In the genomic region with DNA sequence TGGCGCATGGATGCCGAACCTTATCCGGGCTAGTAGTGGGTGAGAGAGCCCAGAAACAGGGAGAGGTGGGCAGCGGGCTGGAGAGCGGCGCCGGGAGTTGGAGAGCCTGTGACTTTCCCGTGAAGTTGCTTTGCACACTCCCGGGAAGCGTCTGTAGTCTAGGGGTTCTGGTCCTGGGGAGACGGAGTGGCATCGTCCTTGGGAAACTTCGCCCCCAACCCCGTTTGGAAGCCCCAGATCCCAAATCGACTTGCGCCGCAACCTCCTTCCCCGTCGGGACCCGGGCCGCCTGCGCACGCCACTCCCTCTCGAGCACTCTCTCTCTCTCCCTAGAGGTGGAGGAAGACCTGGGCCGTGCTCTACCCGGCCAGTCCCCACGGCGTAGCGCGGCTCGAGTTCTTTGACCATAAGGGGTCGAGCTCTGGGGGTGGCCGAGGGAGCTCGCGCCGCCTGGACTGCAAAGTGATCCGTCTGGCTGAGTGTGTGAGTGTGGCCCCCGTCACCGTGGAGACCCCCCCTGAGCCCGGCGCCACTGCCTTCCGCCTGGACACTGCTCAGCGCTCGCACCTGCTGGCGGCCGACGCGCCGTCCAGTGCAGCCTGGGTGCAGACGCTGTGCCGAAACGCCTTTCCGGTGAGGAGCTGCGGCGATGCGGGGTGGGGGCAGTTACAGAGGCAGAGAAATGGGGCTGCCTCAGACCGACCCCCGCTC, we compare ENCODE assay signal across 8 cellular contexts. TPM values are rescaled to one million over a fixed set of nuclear protein-coding genes. Genes with fewer than 3 reads are reported as not detected.
DNase-seq lines count a peak whose midpoint lies in the region; ATAC-seq, FAIRE-seq and TF ChIP-seq lines count a peak whose summit lies in the region.

No MANE protein-coding gene starts in this region.

- intact Hi-C loops in left cardiac atrium (cut with DNase I) (no loop called here), psoas muscle (cut with DNase I) (no loop called here), PC-3 (cut with micrococcal nuclease) (no loop called here)

- peaks cover 27% of the 10 kb centered on the region for H3K4me1 Mint-ChIP-seq in activated naive CD4-positive, alpha-beta T cell treated with anti-CD3 and anti-CD28 coated beads, Interleukin-2, amount 10 ng/mL, durations not matched to agents 7 days and 5 days

- H3K36me3 ChIP-seq in psoas muscle (ENCODE audit: insufficient read depth in 1 of 2, low read depth in 1 of 2) (no peaks in the 10 kb centered on the region), PC-3 (ENCODE audit: low read depth, low read length) (no peaks in the 10 kb centered on the region)

- H3K4me1 ChIP-seq in psoas muscle (peaks cover 10% of the 10 kb centered on the region), PC-3 (ENCODE audit: insufficient read depth, low read length) (peaks cover 3% of the 10 kb centered on the region; the same call in 1 of the 2 replicates)

- H3K4me3 ChIP-seq in psoas muscle (peak overlapping the region; percentile 76), PC-3 (ENCODE audit: low read length) (no peak overlapping the region)

- CTCF ChIA-PET in activated naive CD4-positive, alpha-beta T cell treated with anti-CD3 and anti-CD28 coated beads, Interleukin-2, amount 10 ng/mL, durations not matched to agents 7 days and 5 days (lab: Charles Lee), result interaction anchor here (1.8 kb wide), 1 partner anchor 34 kb away, joined by 5 read pairs; no protein-coding TSS in a partner anchor
- CTCF ChIA-PET in PC-3 (lab: Charles Lee), result no interaction called here

- H3K4me2 ChIP-seq in PC-3 (ENCODE audit: low read length), result no peak overlapping the region

- peaks cover 13% of the 10 kb centered on the region for H3K36me3 Mint-ChIP-seq in activated naive CD4-positive, alpha-beta T cell treated with anti-CD3 and anti-CD28 coated beads, Interleukin-2, amount 10 ng/mL, durations not matched to agents 7 days and 5 days

- POLR2A ChIA-PET in PC-3 (lab: Charles Lee; ENCODE audit: unreplicated experiment), result no interaction called here

- FAIRE-seq in GM12892 (lab: Jason Lieb, UNC), result peak; percentile 71

- H3K9me3 ChIP-seq in psoas muscle (no peaks in the 10 kb centered on the region), PC-3 (ENCODE audit: low read length) (no peaks in the 10 kb centered on the region)

- WGBS in psoas muscle, 3 donors, result 4 to 6% (median 4%) methylated on average over 53 to 58 of the region's 58 CpGs

- H3K9me2 ChIP-seq in PC-3 (replicated peaks; ENCODE audit: low read length), result no peaks in the 10 kb centered on the region

- peak overlapping the region; percentile 89 for H3K27ac Mint-ChIP-seq in activated naive CD4-positive, alpha-beta T cell treated with anti-CD3 and anti-CD28 coated beads, Interleukin-2, amount 10 ng/mL, durations not matched to agents 7 days and 5 days

- no peak; the same call in 1 of the 2 replicates for TF ChIP-seq POLR2A in GM12892 (IDR thresholded peaks at IDR 0.05; ENCODE audit: low read depth, low read length)

- H3K27me3 Mint-ChIP-seq in activated naive CD4-positive, alpha-beta T cell treated with anti-CD3 and anti-CD28 coated beads, Interleukin-2, amount 10 ng/mL, durations not matched to agents 7 days and 5 days, result peaks cover 44% of the 10 kb centered on the region

- peak overlapping the region; percentile 94 for H3K4me3 Mint-ChIP-seq in activated naive CD4-positive, alpha-beta T cell treated with anti-CD3 and anti-CD28 coated beads, Interleukin-2, amount 10 ng/mL, durations not matched to agents 7 days and 5 days

- H2AFZ ChIP-seq in PC-3 (ENCODE audit: low read length), result no peak overlapping the region

- ATAC-seq in left cardiac atrium (peak; percentile 31 to 59), psoas muscle (peak; percentile 40 to 52 (median 44)), PC-3 (no peak)

- no peaks in the 10 kb centered on the region for H4K20me1 ChIP-seq in PC-3 (ENCODE audit: low read length)

- no peaks in the 10 kb centered on the region for H3F3A ChIP-seq in PC-3 (ENCODE audit: low read length, unreplicated experiment)

- BruUV-seq in PC-3 (replicated peaks; lab: Mats Ljungman, UMichigan), result no TSS peak

- H3K9me3 Mint-ChIP-seq in activated naive CD4-positive, alpha-beta T cell treated with anti-CD3 and anti-CD28 coated beads, Interleukin-2, amount 10 ng/mL, durations not matched to agents 7 days and 5 days, result no peaks in the 10 kb centered on the region

- no peak for TF ChIP-seq CTCF in psoas muscle (IDR thresholded peaks at IDR 0.05)
- no peak for TF ChIP-seq CTCF in PC-3 (conservative IDR thresholded peaks at IDR 0.05; ENCODE audit: low read depth, low read length)

- H3K79me2 ChIP-seq in PC-3 (ENCODE audit: low read length), result peaks cover 5% of the 10 kb centered on the region

- H3K27me3 ChIP-seq in psoas muscle (ENCODE audit: insufficient read depth in 3 of 3, low read length in 2 of 3) (peaks cover 0 to 54% (median 12%) of the 10 kb centered on the region in 3 donors), PC-3 (ENCODE audit: low read length) (no peaks in the 10 kb centered on the region)

- H3K27ac ChIP-seq in psoas muscle, result peak overlapping the region; percentile 76
- H3K27ac ChIP-seq in PC-3 (ENCODE audit: low read length), result no peak overlapping the region

- no peak overlapping the region for H3K9ac ChIP-seq in PC-3 (ENCODE audit: low read length)

- DNase-seq in GM12892 (ENCODE audit: insufficient read length) (no peak), HCEC 1CT (peak; percentile 13), NCI-H69 (lab: John Stamatoyannopoulos, UW) (peak; percentile 54), left cardiac atrium (peak; percentile 61), psoas muscle (peak; percentile 43 to 66), pons (ENCODE audit: low spot score) (no peak), PC-3 (no peak)
- peak; percentile 64 for DNase-seq in activated naive CD4-positive, alpha-beta T cell treated with anti-CD3 and anti-CD28 coated beads, Interleukin-2, amount 10 ng/mL, durations not matched to agents 7 days and 5 days

RNA-seq across cellular contexts. Expression of gene DOK1, which starts 0.5 kb away (rescaled TPM):
- 30.5 TPM for polyA plus RNA-seq in GM12892 (2012; ENCODE audit: missing spikeins)
- total RNA-seq in left cardiac atrium (10 to 100 TPM in 1 of 2 donors, 1 to 10 TPM in 1; 7.9 to 12.4 TPM), psoas muscle (1 to 10 TPM; 1.2 to 3.8 (median 2.0) TPM), PC-3 (2014; rRNA removed) (4.7 and 6.0 TPM in 2 replicates)
- 1 to 10 TPM; 1.0 to 2.0 (median 1.1) TPM for polyA plus RNA-seq in psoas muscle

RNA-seq across cellular contexts. Expression of gene LOXL3, which starts 1.2 kb away (rescaled TPM):
- polyA plus RNA-seq in GM12892 (2012; ENCODE audit: missing spikeins), result 21.0 TPM
- 1 to 10 TPM; 4.1 to 8.4 TPM for total RNA-seq in left cardiac atrium
- 1 to 10 TPM in 3 of 4 donors, under 1 TPM in 1; 0.99 to 2.3 (median 1.6) TPM for total RNA-seq in psoas muscle
- under 1 TPM; 0.62 to 0.64 (median 0.64) TPM for polyA plus RNA-seq in psoas muscle
- total RNA-seq in PC-3 (2014; rRNA removed), result 5.8 and 12.4 TPM in 2 replicates

RNA-seq across cellular contexts. Expression of gene HTRA2, which starts 25.2 kb away (rescaled TPM):
- polyA plus RNA-seq in GM12892 (2012; ENCODE audit: missing spikeins), result 56.6 TPM
- total RNA-seq in left cardiac atrium (10 to 100 TPM; 28.7 to 29.3 TPM), psoas muscle (10 to 100 TPM; 23.0 to 30.9 (median 27.2) TPM), PC-3 (2014; rRNA removed) (71.8 and 77.5 TPM in 2 replicates)
- polyA plus RNA-seq in psoas muscle, result 10 to 100 TPM; 24.2 to 54.4 (median 41.8) TPM

RNA-seq across cellular contexts. Expression of gene AUP1, which starts 25.5 kb away (rescaled TPM):
- 82.7 TPM for polyA plus RNA-seq in GM12892 (2012; ENCODE audit: missing spikeins)
- total RNA-seq in left cardiac atrium, result 10 to 100 TPM; 62.2 to 78.3 TPM
- total RNA-seq in psoas muscle, result 10 to 100 TPM; 56.0 to 94.7 (median 84.6) TPM
- polyA plus RNA-seq in psoas muscle, result 100 to 1,000 TPM; 123 to 205 (median 169) TPM
- total RNA-seq in PC-3 (2014; rRNA removed), result 218 and 233 TPM in 2 replicates

RNA-seq across cellular contexts. Expression of gene DQX1, which starts 28.9 kb away (rescaled TPM):
- 0.93 TPM for polyA plus RNA-seq in GM12892 (2012; ENCODE audit: missing spikeins)
- total RNA-seq in left cardiac atrium (not detected), psoas muscle (not detected), PC-3 (2014; rRNA removed) (0.07 and 0.63 TPM in 2 replicates)
- polyA plus RNA-seq in psoas muscle, result under 1 TPM; 0.19 to 0.27 (median 0.27) TPM

Comparison
In these comparisons a context has a peak if more than half of its experiments do, and no peak if none do; other contexts are left out.
1. DNase-seq: peak in HCEC 1CT (single experiment), NCI-H69 (single experiment), activated naive CD4-positive, alpha-beta T cell treated with anti-CD3 and anti-CD28 coated beads, Interleukin-2, amount 10 ng/mL, durations not matched to agents 7 days and 5 days (single experiment), left cardiac atrium (single experiment) and psoas muscle (2 of 2); none in GM12892 (single experiment), pons (single experiment) and PC-3 (single experiment).